In the genomic region with DNA sequence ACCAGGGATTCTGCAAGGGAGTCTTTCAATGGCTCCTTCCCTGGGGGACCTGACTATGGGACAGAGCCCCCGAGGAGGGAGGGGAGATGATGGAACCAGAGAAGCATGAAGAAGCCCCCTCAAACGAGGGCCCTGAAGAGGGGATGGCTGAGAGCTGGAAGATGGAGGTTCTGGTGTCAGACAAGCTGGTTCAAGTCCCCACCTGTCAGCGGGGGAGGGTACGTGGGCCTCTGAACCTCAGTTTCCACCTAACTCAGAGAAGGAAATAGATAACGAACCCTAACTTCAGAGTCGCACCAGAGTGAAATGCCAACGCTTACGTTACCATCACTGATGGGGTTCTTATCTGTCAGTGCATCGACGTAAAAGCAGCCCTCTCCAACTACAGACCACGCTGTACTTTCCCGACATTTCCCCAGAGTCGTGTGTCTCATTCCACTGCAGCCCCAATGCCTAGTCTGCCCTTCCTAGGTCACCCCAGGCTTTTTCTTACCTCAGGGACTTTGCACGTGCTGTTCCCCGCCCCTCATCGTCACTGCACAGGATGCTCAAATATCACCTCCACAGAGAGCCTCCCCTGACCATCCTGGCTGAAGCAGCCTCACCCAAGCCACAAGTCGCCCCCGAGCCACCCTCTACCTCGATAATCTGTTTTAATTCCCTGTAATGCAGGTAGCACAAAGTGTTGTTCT, we compare ENCODE assay signal across 15 cellular contexts.
DNase-seq lines count a peak whose midpoint lies in the region; ATAC-seq and TF ChIP-seq lines count a peak whose summit lies in the region.
"Had no signal": no experiment of that assay in that cellular context is flagged by ENCODE, and none has a peak within 500 bp of the region (broad histone marks: within the 10 kb centered on the region; RNA-seq: fewer than 3 reads in every experiment).

No MANE protein-coding gene starts in this region.

- no peaks in the 10 kb centered on the region for H3K27me3 Mint-ChIP-seq in activated T-helper 17 cell treated with anti-CD3 and anti-CD28 coated beads, Interleukin-2, amount 50 U/mL, for 72 hours

- peak overlapping the region; percentile 56 for H3K4me3 Mint-ChIP-seq in activated T-helper 17 cell treated with anti-CD3 and anti-CD28 coated beads, Interleukin-2, amount 50 U/mL, for 72 hours
- H3K4me3 Mint-ChIP-seq: GM23338 had no signal

- peak overlapping the region; percentile 79 for H3K27ac Mint-ChIP-seq in activated T-helper 17 cell treated with anti-CD3 and anti-CD28 coated beads, Interleukin-2, amount 50 U/mL, for 72 hours
- H3K27ac Mint-ChIP-seq: GM23338 had no signal

- peaks cover 33% of the 10 kb centered on the region for H3K36me3 Mint-ChIP-seq in activated T-helper 17 cell treated with anti-CD3 and anti-CD28 coated beads, Interleukin-2, amount 50 U/mL, for 72 hours (ENCODE audit: low read depth)

- DNase-seq in stimulated activated naive CD4-positive, alpha-beta T cell treated with Interleukin-2 at 50 U/mL for 16 hours (lab: John Stamatoyannopoulos, UW) = peak; percentile 25
- DNase-seq in stimulated activated naive CD4-positive, alpha-beta T cell (lab: John Stamatoyannopoulos, UW) = no peak
- no peak for DNase-seq in lower lobe of right lung
- DNase-seq in NCI-H1694 treated with DMSO at 0.1 percent for 48 hours (lab: John Stamatoyannopoulos, UW) = no peak
- DNase-seq in dedifferentiated amniotic fluid mesenchymal stem cell (ENCODE audit: extremely low spot score) = no peak
- DNase-seq: islet precursor cell, Karpas-422, NCI-H187 treated with DMSO at 0.1 percent for 48 hours, psoas muscle had no signal

- H3K27ac ChIP-seq in lower lobe of right lung = peak overlapping the region; percentile 29
- H3K27ac ChIP-seq: epithelial cell of prostate, psoas muscle had no signal

- H3K9me3 ChIP-seq in lower lobe of right lung = no peaks in the 10 kb centered on the region
- H3K9me3 ChIP-seq: psoas muscle had no signal

- H3K4me1 ChIP-seq in lower lobe of right lung = peaks cover 72% of the 10 kb centered on the region
- H3K4me1 ChIP-seq: psoas muscle had no signal

- peak; percentile 35 for ATAC-seq in activated T-helper 17 cell treated with anti-CD3 and anti-CD28 coated beads, Interleukin-2, amount 50 U/mL, for 72 hours (replicated peaks)
- ATAC-seq in lower lobe of right lung (no peak), GM18870 (IDR thresholded peaks at IDR 0.05; ENCODE audit: unreplicated experiment) (no peak), HG03439 (IDR thresholded peaks at IDR 0.05; ENCODE audit: unreplicated experiment) (no peak)
- ATAC-seq: GM23338, psoas muscle had no signal

- peaks cover 4% of the 10 kb centered on the region for H3K27me3 ChIP-seq in lower lobe of right lung (ENCODE audit: low read depth)
- H3K27me3 ChIP-seq: BLaER1 treated with 17β-estradiol and CSF1 and Interleukin-3, amounts not matched to agents 10 nM and 100 nM had no signal

- peaks cover 53% of the 10 kb centered on the region for H3K4me1 Mint-ChIP-seq in activated T-helper 17 cell treated with anti-CD3 and anti-CD28 coated beads, Interleukin-2, amount 50 U/mL, for 72 hours

- TF ChIP-seq CTCF in lower lobe of right lung (IDR thresholded peaks at IDR 0.05) = no peak

- peaks cover under 1% of the 10 kb centered on the region for H3K9me3 Mint-ChIP-seq in activated T-helper 17 cell treated with anti-CD3 and anti-CD28 coated beads, Interleukin-2, amount 50 U/mL, for 72 hours

- H3K4me3 ChIP-seq in lower lobe of right lung = no peak overlapping the region
- H3K4me3 ChIP-seq: BLaER1 treated with 17β-estradiol and CSF1 and Interleukin-3, amounts not matched to agents 10 nM and 100 nM; GM23338; psoas muscle had no signal

- intact Hi-C loops in lower lobe of right lung (cut with DNase I) = no loop called here

- H3K36me3 ChIP-seq in lower lobe of right lung = no peaks in the 10 kb centered on the region
